Comparison of ENCODE assay signal across 7 cellular contexts in the genomic region with DNA sequence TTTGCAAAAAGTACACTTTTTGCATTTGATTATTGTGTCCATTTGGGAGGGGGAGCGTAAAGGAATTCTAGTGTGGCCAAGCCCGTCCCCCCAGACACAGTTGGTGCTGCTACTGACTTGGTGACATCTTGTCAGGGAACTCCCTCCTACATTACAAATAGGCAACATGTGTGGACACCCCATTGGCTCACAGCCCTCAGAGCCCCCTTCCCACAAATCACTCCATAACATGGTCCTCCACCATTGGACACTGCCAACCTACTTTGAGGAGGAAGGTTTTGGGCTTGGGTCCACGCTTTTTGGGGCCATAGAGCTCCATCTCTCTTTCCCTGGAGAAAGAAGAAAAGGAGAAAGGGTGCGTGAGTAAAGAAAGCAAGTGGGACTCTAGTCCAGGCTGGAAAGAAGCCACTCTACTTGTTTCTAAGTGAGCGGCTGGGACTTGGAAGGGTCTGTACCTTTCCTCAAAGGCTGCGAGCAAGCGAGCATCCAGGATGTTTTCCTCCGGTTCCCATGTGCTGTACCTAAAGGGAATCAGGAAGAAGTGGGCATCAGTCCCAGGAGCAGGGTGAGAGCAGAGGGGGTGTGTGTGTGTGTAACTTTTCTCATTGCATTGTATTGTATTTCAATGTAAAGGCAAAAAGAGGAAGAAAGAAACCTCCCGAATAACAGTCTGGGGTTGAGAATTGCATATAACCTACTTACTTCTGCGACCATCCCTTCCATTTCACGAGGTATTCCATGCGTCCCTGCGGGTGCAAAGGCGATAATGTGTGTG. TPM values are rescaled to one million over a fixed set of nuclear protein-coding genes. Genes with fewer than 3 reads are reported as not detected.
DNase-seq lines count a peak whose midpoint lies in the region; ATAC-seq and TF ChIP-seq lines count a peak whose summit lies in the region.

No MANE protein-coding gene starts in this region.

- no peak for TF ChIP-seq CTCF in HCT116 (IDR thresholded peaks at IDR 0.05 in 2 of 3, conservative IDR thresholded peaks at IDR 0.05 in 1 of 3; ENCODE audit: borderline replicate concordance in 1 of 3, insufficient read depth in 1 of 3, low read depth in 2 of 3, low read length in 2 of 3)
- no peak for TF ChIP-seq CTCF in right atrium auricular region (IDR thresholded peaks at IDR 0.05)

- peak overlapping the region; percentile 93 for H3K4me2 ChIP-seq in HCT116 (ENCODE audit: low read length)

- TF ChIP-seq RAD21 in HCT116 (IDR thresholded peaks at IDR 0.05; ENCODE audit: low read depth), result no peak

- CTCF ChIA-PET in HCT116 (lab: Charles Lee), result interaction anchor here (0.9 to 2.0 kb wide), 7 partner anchors 10 to 328 kb away, joined by 3 to 13 read pairs (median 7); partner anchors contain the start of gene CBX4

- DNase-seq in HCT116 (ENCODE audit: low read depth, low spot score) (no peak), SK-N-MC (ENCODE audit: low read depth, low spot score) (no peak), right atrium auricular region (ENCODE audit: low spot score) (no peak), COR-L47 (lab: John Stamatoyannopoulos, UW) (no peak), NCI-H510A treated with DMSO at 0.1 percent for 48 hours (lab: John Stamatoyannopoulos, UW) (no peak)
- no peak for DNase-seq in stimulated activated effector memory CD8-positive, alpha-beta T cell treated with anti-CD3 and anti-CD28 coated beads, Interleukin-12 subunit alpha, Interleukin-12 subunit beta, amount 100 ng/mL, for 72 hours (ENCODE audit: low spot score in 2 of 2)

- POLR2A ChIA-PET in HCT116 (lab: Charles Lee), result interaction anchor here (1.4 to 2.6 kb wide), 3 partner anchors 9 to 55 kb away, joined by 3 to 22 read pairs (median 5); partner anchors contain the start of gene CBX4

- TF ChIP-seq POLR2A in HCT116 (IDR thresholded peaks at IDR 0.05; ENCODE audit: borderline replicate concordance, extremely low read depth, insufficient read depth, insufficient read length), result no peak

- H3K79me2 ChIP-seq in HCT116 (ENCODE audit: insufficient read depth, low read length), result peaks cover 18% of the 10 kb centered on the region; the same call in 1 of the 2 replicates

- H3K36me3 Mint-ChIP-seq in stimulated activated effector memory CD8-positive, alpha-beta T cell treated with anti-CD3 and anti-CD28 coated beads, Interleukin-12 subunit alpha, Interleukin-12 subunit beta, amount 100 ng/mL, for 72 hours, result peaks cover 6% of the 10 kb centered on the region

- peak overlapping the region; percentile 90 for H3K27ac ChIP-seq in HCT116 (ENCODE audit: low read depth, low read length)
- H3K27ac ChIP-seq in SK-N-MC, result peak overlapping the region; percentile 69; the same call in 1 of the 2 replicates
- no peak overlapping the region for H3K27ac ChIP-seq in right atrium auricular region

- no peaks in the 10 kb centered on the region for H3K9me2 ChIP-seq in HCT116 (ENCODE audit: insufficient read depth)

- H3K9ac ChIP-seq in HCT116 (ENCODE audit: low read length), result peak overlapping the region; percentile 91
- peak overlapping the region; percentile 74 for H3K9ac ChIP-seq in SK-N-MC (ENCODE audit: insufficient read length)

- H3K4me1 ChIP-seq in HCT116 (ENCODE audit: control insufficient read depth in 1 of 2, insufficient read depth in 2 of 2, low read length in 2 of 2), result peaks cover 36 to 52% of the 10 kb centered on the region in 2 experiments
- peaks cover 0 to 66% of the 10 kb centered on the region in 2 donors for H3K4me1 ChIP-seq in right atrium auricular region

- H3K27me3 ChIP-seq in HCT116 (ENCODE audit: insufficient read depth, low read length) (no peaks in the 10 kb centered on the region), right atrium auricular region (peaks cover 42 to 54% of the 10 kb centered on the region in 2 donors)

- H3K36me3 ChIP-seq in HCT116 (ENCODE audit: control insufficient read depth in 1 of 2, insufficient read depth in 2 of 2, low read length in 2 of 2), result peaks cover 10 to 18% of the 10 kb centered on the region in 2 experiments; a peak in 2 of 4 replicates
- H3K36me3 ChIP-seq in SK-N-MC (ENCODE audit: insufficient read depth, low read length), result peaks cover 17% of the 10 kb centered on the region
- no peaks in the 10 kb centered on the region for H3K36me3 ChIP-seq in right atrium auricular region

- RAD21 ChIA-PET in HCT116 (lab: Charles Lee; ENCODE audit: low non-redundant PET in 1 of 2, low total read pairs in 2 of 2, uncharacterized antibody in 2 of 2, unreplicated experiment in 2 of 2), result interaction anchor here (1.2 to 1.4 kb wide), 3 partner anchors 12 to 43 kb away, joined by 4 to 10 read pairs (median 4); partner anchors contain the start of gene CBX4 (in 1 of the 2)

- H4K20me1 ChIP-seq in HCT116 (ENCODE audit: insufficient read depth), result no peaks in the 10 kb centered on the region

- H3K4me1 Mint-ChIP-seq in stimulated activated effector memory CD8-positive, alpha-beta T cell treated with anti-CD3 and anti-CD28 coated beads, Interleukin-12 subunit alpha, Interleukin-12 subunit beta, amount 100 ng/mL, for 72 hours, result peaks cover 30% of the 10 kb centered on the region

- no peaks in the 10 kb centered on the region for H3K9me3 ChIP-seq in HCT116 (ENCODE audit: control insufficient read depth in 1 of 2, insufficient read depth in 1 of 2, low read depth in 1 of 2, low read length in 2 of 2)
- no peaks in the 10 kb centered on the region for H3K9me3 ChIP-seq in SK-N-MC (ENCODE audit: low read depth, low read length)
- no peaks in the 10 kb centered on the region for H3K9me3 ChIP-seq in right atrium auricular region

- H3K27ac Mint-ChIP-seq in stimulated activated effector memory CD8-positive, alpha-beta T cell treated with anti-CD3 and anti-CD28 coated beads, Interleukin-12 subunit alpha, Interleukin-12 subunit beta, amount 100 ng/mL, for 72 hours, result no peak overlapping the region

- H3K4me3 ChIP-seq in HCT116 (replicated peaks in 1 of 2; ENCODE audit: low read depth in 1 of 2, low read length in 2 of 2), result peak overlapping the region; percentile 80 to 92
- peak overlapping the region; percentile 84 for H3K4me3 ChIP-seq in SK-N-MC
- H3K4me3 ChIP-seq in right atrium auricular region, result peak overlapping the region; percentile 53 to 80

- ATAC-seq in HCT116 (no peak), HG02798 (IDR thresholded peaks at IDR 0.05; ENCODE audit: poor library complexity, unreplicated experiment) (no peak)
- ATAC-seq in stimulated activated effector memory CD8-positive, alpha-beta T cell treated with anti-CD3 and anti-CD28 coated beads, Interleukin-12 subunit alpha, Interleukin-12 subunit beta, amount 100 ng/mL, for 72 hours, result no peak

- intact Hi-C loops in HCT116 (cut with micrococcal nuclease), result no loop called here

- no peaks in the 10 kb centered on the region for H3K9me3 Mint-ChIP-seq in stimulated activated effector memory CD8-positive, alpha-beta T cell treated with anti-CD3 and anti-CD28 coated beads, Interleukin-12 subunit alpha, Interleukin-12 subunit beta, amount 100 ng/mL, for 72 hours

- H3K4me3 Mint-ChIP-seq in stimulated activated effector memory CD8-positive, alpha-beta T cell treated with anti-CD3 and anti-CD28 coated beads, Interleukin-12 subunit alpha, Interleukin-12 subunit beta, amount 100 ng/mL, for 72 hours, result peak overlapping the region; percentile 67

- H2AFZ ChIP-seq in HCT116 (ENCODE audit: low read depth, low read length, poor library complexity, severe bottlenecking), result no peak overlapping the region

- BruUV-seq in HCT116 (replicated peaks; lab: Mats Ljungman, UMichigan), result TSS peak; percentile 90

TF ChIP-seq in HCT116, 20 proteins besides CTCF, POLR2A, EP300 and RAD21 (continues in another document):
- TF ChIP-seq CEBPB (IDR thresholded peaks at IDR 0.05; ENCODE audit: low read depth) (no peak), SIN3A (IDR thresholded peaks at IDR 0.05; ENCODE audit: low read depth) (no peak), SP1 (IDR thresholded peaks at IDR 0.05; ENCODE audit: low read depth) (no peak), MAX (IDR thresholded peaks at IDR 0.05) (no peak), EZH2phosphoT487 (IDR thresholded peaks at IDR 0.05; ENCODE audit: borderline replicate concordance) (no peak), EGR1 (IDR thresholded peaks at IDR 0.05; ENCODE audit: low read depth) (no peak), POLR2AphosphoS5 (IDR thresholded peaks at IDR 0.05; ENCODE audit: low read depth, low read length) (no peak), YY1 (IDR thresholded peaks at IDR 0.05; ENCODE audit: extremely low read depth, insufficient replicate concordance, low read depth, low read length) (no peak), SRF (IDR thresholded peaks at IDR 0.05; ENCODE audit: low read depth) (no peak), ZNF274 (IDR thresholded peaks at IDR 0.05; ENCODE audit: low read depth, low read length) (no peak), FOSL1 (IDR thresholded peaks at IDR 0.05; ENCODE audit: low read depth) (no peak), TCF7L2 (IDR thresholded peaks at IDR 0.05; ENCODE audit: borderline replicate concordance, extremely low read depth, insufficient read depth, insufficient read length) (no peak)
- TF ChIP-seq, protein P1, sequence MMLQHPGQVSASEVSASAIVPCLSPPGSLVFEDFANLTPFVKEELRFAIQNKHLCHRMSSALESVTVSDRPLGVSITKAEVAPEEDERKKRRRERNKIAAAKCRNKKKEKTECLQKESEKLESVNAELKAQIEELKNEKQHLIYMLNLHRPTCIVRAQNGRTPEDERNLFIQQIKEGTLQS (IDR thresholded peaks at IDR 0.05), result no peak

RNA-seq across cellular contexts. Expression of gene CBX8, which starts 0.9 kb away (rescaled TPM):
- 29.0 TPM for total RNA-seq in HCT116 (2021; ENCODE audit: unreplicated experiment)
- polyA plus RNA-seq in HCT116 (2012), result 17.3 and 18.1 TPM in 2 replicates
- 1 to 10 TPM; 2.7 to 3.0 TPM for total RNA-seq in right atrium auricular region

RNA-seq across cellular contexts. Expression of gene CBX2, which starts 18.0 kb away (rescaled TPM):
- total RNA-seq in HCT116 (2021; ENCODE audit: unreplicated experiment) (28.3 TPM), right atrium auricular region (1 to 10 TPM; 1.0 to 1.7 TPM)
- polyA plus RNA-seq in HCT116 (2012), result 8.8 and 9.6 TPM in 2 replicates

RNA-seq across cellular contexts. Expression of gene CBX4, which starts 43.3 kb away (rescaled TPM):
- 60.9 TPM for total RNA-seq in HCT116 (2021; ENCODE audit: unreplicated experiment)
- polyA plus RNA-seq in HCT116 (2012), result 58.0 and 71.2 TPM in 2 replicates
- total RNA-seq in right atrium auricular region, result 10 to 100 TPM; 22.8 to 24.3 TPM

Comparison
In these comparisons a context has a peak if more than half of its experiments do, and no peak if none do; other contexts are left out.
1. H3K27ac ChIP-seq: peak in HCT116 (single experiment) and SK-N-MC (single experiment); none in right atrium auricular region (0 of 2).
2. RNA of gene CBX2, which starts 18.0 kb away (total RNA-seq): 28.3 TPM in HCT116 (single experiment); 1.0 to 1.7 TPM in right atrium auricular region; every median in the first group is over 10 times any median in the second.
3. Peak in every context shown above with its lines, with median percentiles within 50 percentile points of each other: H3K4me3 ChIP-seq.